Comparison of ENCODE assay signal across 8 cellular contexts in genomic region chr7:38222481-38223096, GRCh38. TPM values are rescaled to one million over a fixed set of nuclear protein-coding genes. Genes with fewer than 3 reads are reported as not detected.
A peak's percentile ranks its signal among the peaks of the same experiment; 100 is the strongest.
DNase-seq lines count a peak whose midpoint lies in the region; ATAC-seq, FAIRE-seq and TF ChIP-seq lines count a peak whose summit lies in the region.

No MANE protein-coding gene starts in this region.

- H3K4me3 Mint-ChIP-seq in Calu3 (ENCODE audit: low read depth, unreplicated experiment): no peak overlapping the region

- TF ChIP-seq CTCF in Calu3 (IDR thresholded peaks at IDR 0.05; ENCODE audit: unreplicated experiment) (peak; percentile 89), Panc1 (IDR thresholded peaks at IDR 0.05) (peak; percentile 85; the same call in 1 of the 2 replicates), right lobe of liver (IDR thresholded peaks at IDR 0.05) (peak; percentile 88 to 93 (median 91)), upper lobe of right lung (IDR thresholded peaks at IDR 0.05) (peak; percentile 91)

- H3K27ac ChIP-seq in KOPT-K1 (ENCODE audit: low read depth, low read length, poor library complexity, severe bottlenecking): peak overlapping the region; percentile 99
- H3K27ac ChIP-seq in Panc1 (ENCODE audit: low read length): no peak overlapping the region
- no peak overlapping the region for H3K27ac ChIP-seq in right lobe of liver
- no peak overlapping the region for H3K27ac ChIP-seq in upper lobe of right lung
- no peak overlapping the region for H3K27ac ChIP-seq in effector memory CD4-positive, alpha-beta T cell (ENCODE audit: insufficient read depth, low read length, poor library complexity, severe bottlenecking)

- no peaks in the 10 kb centered on the region for H3K36me3 Mint-ChIP-seq in Calu3 (ENCODE audit: insufficient read depth, unreplicated experiment)

- POLR2A ChIA-PET in Panc1 (lab: Charles Lee): no interaction called here

- H3K27ac Mint-ChIP-seq in Calu3 (ENCODE audit: unreplicated experiment): no peak overlapping the region

- no peak for TF ChIP-seq POLR2A in right lobe of liver (IDR thresholded peaks at IDR 0.05)

- DNase-seq in Calu3 (peak; percentile 67), Panc1 (ENCODE audit: low read depth, low spot score) (peak; percentile 54), right lobe of liver (no peak), upper lobe of right lung (no peak)
- DNase-seq in effector memory CD4-positive, alpha-beta T cell: no peak

- no peaks in the 10 kb centered on the region for H3K4me1 Mint-ChIP-seq in Calu3 (ENCODE audit: low read depth, unreplicated experiment)

- H3K4me1 ChIP-seq in Panc1 (ENCODE audit: control insufficient read depth, insufficient read depth, low read length) (no peaks in the 10 kb centered on the region), right lobe of liver (no peaks in the 10 kb centered on the region), upper lobe of right lung (peaks cover 10% of the 10 kb centered on the region)
- peaks cover 5% of the 10 kb centered on the region for H3K4me1 ChIP-seq in effector memory CD4-positive, alpha-beta T cell (ENCODE audit: control insufficient read depth, insufficient read depth, low read length, poor library complexity, severe bottlenecking)

- in situ Hi-C loops in Panc1 (cut with HindIII; ENCODE audit: low pct_unique_long_range_greater_than_20kb, low sequenced_read_pairs): no loop called here

- 57% methylated on average over 5 of the region's 5 CpGs for WGBS in right lobe of liver (ENCODE audit: insufficient coverage, low coverage, low lambda C conversion rate, missing lambda C conversion rate)

- no peaks in the 10 kb centered on the region for H3K9me3 Mint-ChIP-seq in Calu3 (ENCODE audit: low read depth, unreplicated experiment)

- H3K36me3 ChIP-seq in KOPT-K1 (ENCODE audit: insufficient read depth, low read length) (peaks cover 27% of the 10 kb centered on the region), Panc1 (ENCODE audit: control insufficient read depth, insufficient read depth, low read length) (peaks cover 7% of the 10 kb centered on the region), right lobe of liver (peaks cover 0 to 23% (median 7%) of the 10 kb centered on the region in 4 donors), upper lobe of right lung (peaks cover 52% of the 10 kb centered on the region)
- H3K36me3 ChIP-seq in effector memory CD4-positive, alpha-beta T cell (ENCODE audit: control insufficient read depth, insufficient read depth, low read length): no peaks in the 10 kb centered on the region

- peak; percentile 72 for FAIRE-seq in colon (lab: Jason Lieb, UNC)

- H3K9me3 ChIP-seq in KOPT-K1 (ENCODE audit: insufficient read depth, low read length, poor library complexity, severe bottlenecking): no peaks in the 10 kb centered on the region
- H3K9me3 ChIP-seq in Panc1 (ENCODE audit: control insufficient read depth, insufficient read depth, low read depth, low read length): no peaks in the 10 kb centered on the region
- no peaks in the 10 kb centered on the region for H3K9me3 ChIP-seq in right lobe of liver
- H3K9me3 ChIP-seq in upper lobe of right lung: no peaks in the 10 kb centered on the region
- no peaks in the 10 kb centered on the region for H3K9me3 ChIP-seq in effector memory CD4-positive, alpha-beta T cell (ENCODE audit: control insufficient read depth, low read length)

- H3K27me3 Mint-ChIP-seq in Calu3 (ENCODE audit: unreplicated experiment): no peaks in the 10 kb centered on the region

- H3K4me3 ChIP-seq in Panc1 (ENCODE audit: low read depth in 2 of 2, low read length in 2 of 2) (no peak overlapping the region), right lobe of liver (no peak overlapping the region), upper lobe of right lung (no peak overlapping the region)
- H3K4me3 ChIP-seq in effector memory CD4-positive, alpha-beta T cell (ENCODE audit: insufficient read depth, low read depth, low read length, poor library complexity, severe bottlenecking): no peak overlapping the region

- BruUV-seq in Calu3 (replicated peaks; lab: Mats Ljungman, UMichigan) (no TSS peak), Panc1 (replicated peaks; lab: Mats Ljungman, UMichigan) (no TSS peak)

- ATAC-seq in GM19467 (IDR thresholded peaks at IDR 0.05; ENCODE audit: unreplicated experiment) (peak; percentile 64), Panc1 (peak; percentile 80), right lobe of liver (peak; percentile 91 to 97 (median 92)), upper lobe of right lung (peak; percentile 94)

- CTCF ChIA-PET in Calu3 (lab: Charles Lee): interaction anchor here (0.8 to 2.9 kb wide), 8 partner anchors 45 to 988 kb away, joined by 3 to 18 read pairs (median 4); partner anchors contain the start of genes SFRP4 and STARD3NL
- CTCF ChIA-PET in Panc1 (lab: Charles Lee): interaction anchor here (0.6 to 1.3 kb wide), 2 partner anchors 281 to 305 kb away, joined by 3 read pairs; no protein-coding TSS in a partner anchor

- intact Hi-C loops in Calu3 (cut with micrococcal nuclease; ENCODE audit: unreplicated experiment) (loop anchor here (1.0 to 5.0 kb wide), 3 partner anchors 115 to 321 kb away; partner anchors contain the start of gene SFRP4), Panc1 (cut with micrococcal nuclease; ENCODE audit: unreplicated experiment) (loop anchor here (1.0 to 5.0 kb wide), 3 partner anchors 115 to 320 kb away; partner anchors contain the start of gene SFRP4), right lobe of liver (cut with DNase I) (loop anchor here in 1 of 2 donors (10.0 kb wide), 2 partner anchors 118 to 328 kb away; no protein-coding TSS in a partner anchor), upper lobe of right lung (cut with DNase I) (loop anchor here (5.0 kb wide), 1 partner anchor 120 kb away; no protein-coding TSS in a partner anchor)

- H3K27me3 ChIP-seq in Panc1 (ENCODE audit: control insufficient read depth, insufficient read depth, low read length): no peaks in the 10 kb centered on the region
- no peaks in the 10 kb centered on the region for H3K27me3 ChIP-seq in right lobe of liver
- H3K27me3 ChIP-seq in upper lobe of right lung: no peaks in the 10 kb centered on the region
- no peaks in the 10 kb centered on the region for H3K27me3 ChIP-seq in effector memory CD4-positive, alpha-beta T cell (replicated peaks; ENCODE audit: control insufficient read depth, insufficient read depth, low read length, poor library complexity, severe bottlenecking)

RNA-seq across cellular contexts. Expression of gene STARD3NL, which starts 44.5 kb away (rescaled TPM):
- 60.7 and 66.4 TPM in 2 replicates for total RNA-seq in Calu3 (2022)
- 75.7 TPM for total RNA-seq in Panc1 (2021; ENCODE audit: unreplicated experiment)
- polyA plus RNA-seq in Panc1 (2012; ENCODE audit: insufficient read length): 48.6 TPM
- 10 to 100 TPM in 3 of 6 experiments, 1 to 10 TPM in 3; 5.8 to 14.3 (median 9.6) TPM for total RNA-seq in right lobe of liver
- total RNA-seq in upper lobe of right lung: 53.8 TPM

Comparison
In these comparisons a context has a peak if more than half of its experiments do, and no peak if none do; other contexts are left out.
1. DNase-seq: peak in Calu3 (single experiment) and Panc1 (single experiment); none in right lobe of liver (0 of 3), upper lobe of right lung (single experiment) and effector memory CD4-positive, alpha-beta T cell (0 of 3).
2. Peak in every context shown above with its lines, with median percentiles within 50 percentile points of each other: CTCF ChIP-seq and ATAC-seq.